Comparison of ENCODE assay signal across 2 cellular contexts in genomic region chr17:48051278-48051677, GRCh38.
TF ChIP-seq lines count a peak whose summit lies in the region.

No MANE protein-coding gene starts in this region.

TF ChIP-seq in GM12878, 131 proteins besides CTCF, POLR2A, EP300 and RAD21:
- TF ChIP-seq CREB1 (IDR thresholded peaks at IDR 0.05; ENCODE audit: low read depth) (no peak), MLLT1 (IDR thresholded peaks at IDR 0.05) (peak; percentile 32; the same call in 1 of the 2 replicates), GATAD2B (conservative IDR thresholded peaks at IDR 0.05; ENCODE audit: low read depth) (no peak)

TF ChIP-seq in liver, 16 proteins besides CTCF, POLR2A, EP300 and RAD21:
- TF ChIP-seq NR2F2 (IDR thresholded peaks at IDR 0.05) (no peak), GABPA (IDR thresholded peaks at IDR 0.05 in 1 of 2, conservative IDR thresholded peaks at IDR 0.05 in 1 of 2) (no peak), FOXA2 (IDR thresholded peaks at IDR 0.05) (no peak), RXRA (IDR thresholded peaks at IDR 0.05) (no peak), TAF1 (conservative IDR thresholded peaks at IDR 0.05) (no peak), REST (IDR thresholded peaks at IDR 0.05) (no peak), EGR1 (IDR thresholded peaks at IDR 0.05; ENCODE audit: low read depth in 2 of 2) (no peak), HNF4G (IDR thresholded peaks at IDR 0.05) (no peak), MAX (IDR thresholded peaks at IDR 0.05) (no peak), YY1 (IDR thresholded peaks at IDR 0.05) (no peak), JUND (IDR thresholded peaks at IDR 0.05) (no peak), SP1 (IDR thresholded peaks at IDR 0.05) (no peak)
- TF ChIP-seq, protein P1, sequence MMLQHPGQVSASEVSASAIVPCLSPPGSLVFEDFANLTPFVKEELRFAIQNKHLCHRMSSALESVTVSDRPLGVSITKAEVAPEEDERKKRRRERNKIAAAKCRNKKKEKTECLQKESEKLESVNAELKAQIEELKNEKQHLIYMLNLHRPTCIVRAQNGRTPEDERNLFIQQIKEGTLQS (IDR thresholded peaks at IDR 0.05): no peak
TF ChIP-seq in liver: peak in this region for 0.
